Comparison of ENCODE assay signal across 1 cellular context in the genomic region with DNA sequence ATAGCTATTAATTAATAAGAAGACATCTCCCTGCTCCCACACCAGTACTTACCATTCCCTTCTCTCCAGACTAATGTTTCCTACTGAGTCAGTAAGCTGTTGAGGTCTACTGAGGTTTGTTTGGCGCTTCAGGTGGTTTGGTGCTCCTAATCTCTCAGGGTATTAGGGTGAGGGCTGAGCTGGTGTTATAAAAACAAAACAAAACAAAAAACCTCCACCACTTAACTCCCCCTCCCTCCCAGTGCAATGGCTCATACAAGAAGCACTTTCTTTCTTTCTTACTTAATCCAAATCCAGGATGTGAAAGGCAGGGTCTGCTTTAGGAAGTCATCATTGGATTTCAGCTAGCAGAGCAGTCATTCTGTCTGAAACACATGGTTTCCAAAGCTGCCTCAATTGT.
TF ChIP-seq lines count a peak whose summit lies in the region.

No MANE protein-coding gene starts in this region.

TF ChIP-seq in endothelial cell of umbilical vein, 7 proteins besides CTCF, POLR2A, EP300 and RAD21:
- TF ChIP-seq FOS (IDR thresholded peaks at IDR 0.05; ENCODE audit: borderline replicate concordance, insufficient read depth, low read length), result no peak
- TF ChIP-seq MYC (IDR thresholded peaks at IDR 0.05; ENCODE audit: low read depth, low read length), result no peak
- TF ChIP-seq JUN (IDR thresholded peaks at IDR 0.05; ENCODE audit: borderline replicate concordance, insufficient read depth, insufficient read length, low read depth), result no peak
- no peak for TF ChIP-seq MAX (IDR thresholded peaks at IDR 0.05; ENCODE audit: insufficient read depth, insufficient read length)
- no peak for TF ChIP-seq POLR2AphosphoS5 (IDR thresholded peaks at IDR 0.05; ENCODE audit: insufficient read depth, low read depth, low read length)
- no peak for TF ChIP-seq GATA2 (IDR thresholded peaks at IDR 0.05; ENCODE audit: insufficient read depth, insufficient read length, low read depth, low read length)
- TF ChIP-seq EZH2 (IDR thresholded peaks at IDR 0.05; ENCODE audit: borderline replicate concordance, low read depth, low read length, severe bottlenecking), result no peak
TF ChIP-seq in endothelial cell of umbilical vein: peak in this region for 0.
